ENCODE assay signal across 1 cellular context in the genomic region with DNA sequence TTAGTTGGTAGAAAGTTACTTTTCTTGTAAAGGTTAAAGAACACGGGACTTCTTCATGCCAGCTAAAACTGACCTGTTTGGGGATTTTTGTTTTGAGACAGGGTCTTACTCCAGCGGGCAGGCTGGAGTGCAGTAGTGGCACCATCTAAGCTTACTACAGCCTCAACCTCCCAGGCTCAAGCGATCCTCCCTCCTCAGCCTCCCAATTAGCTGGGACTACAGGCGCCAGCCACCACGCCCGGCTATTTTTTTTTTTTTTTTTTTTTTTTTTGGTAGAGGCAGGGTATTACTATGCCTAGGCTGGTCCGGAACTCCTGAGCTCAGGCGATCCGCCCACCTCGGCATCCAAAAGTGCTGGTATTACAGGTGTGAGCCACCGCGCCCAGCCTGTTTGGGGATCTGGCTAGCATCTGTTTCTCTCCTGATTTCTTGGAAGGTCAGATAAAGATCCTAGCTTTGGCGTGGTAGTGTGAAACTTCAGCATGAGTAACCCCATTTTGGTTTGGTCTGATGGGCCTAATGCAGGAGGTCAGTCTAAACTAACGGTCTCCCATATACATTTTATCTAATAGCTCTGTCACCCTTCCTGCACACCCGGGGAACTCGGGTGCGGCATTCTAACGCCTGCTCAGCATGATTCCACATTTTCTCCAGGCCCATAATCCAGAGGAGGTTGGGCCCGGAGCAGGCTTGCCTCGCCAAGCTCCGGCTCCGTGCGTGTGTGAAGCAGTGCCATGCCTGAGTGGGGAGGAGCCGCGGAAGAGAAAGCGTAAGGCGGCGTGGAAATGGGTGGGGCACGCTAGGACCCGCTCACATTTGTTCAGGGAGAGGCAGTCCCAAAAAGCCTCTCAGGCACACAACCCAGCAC.
TF ChIP-seq lines count a peak whose summit lies in the region.

No MANE protein-coding gene starts in this region.

TF ChIP-seq in A549, 52 proteins besides CTCF, POLR2A, EP300 and RAD21 (continued from another document):
- TF ChIP-seq HOXB5 (CRISPR knock-in tag; IDR thresholded peaks at IDR 0.05) (peak; percentile 68), MAFK (IDR thresholded peaks at IDR 0.05; ENCODE audit: partially characterized antibody) (peak; percentile 68), TFCP2L1 (CRISPR knock-in tag; IDR thresholded peaks at IDR 0.05) (peak; percentile 88), RARB (CRISPR knock-in tag; IDR thresholded peaks at IDR 0.05) (no peak), ZNF302 (CRISPR knock-in tag; IDR thresholded peaks at IDR 0.05) (peak; percentile 80; the same call in 1 of the 2 replicates), NFE2L2 (conservative IDR thresholded peaks at IDR 0.05; ENCODE audit: low read length) (0 out of 2 replicates have a peak, but pooled peaks have one; percentile 31)
- TF ChIP-seq, protein P1, sequence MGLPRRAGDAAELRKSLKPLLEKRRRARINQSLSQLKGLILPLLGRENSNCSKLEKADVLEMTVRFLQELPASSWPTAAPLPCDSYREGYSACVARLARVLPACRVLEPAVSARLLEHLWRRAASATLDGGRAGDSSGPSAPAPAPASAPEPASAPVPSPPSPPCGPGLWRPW (IDR thresholded peaks at IDR 0.05) = no peak
- TF ChIP-seq, protein P2, sequence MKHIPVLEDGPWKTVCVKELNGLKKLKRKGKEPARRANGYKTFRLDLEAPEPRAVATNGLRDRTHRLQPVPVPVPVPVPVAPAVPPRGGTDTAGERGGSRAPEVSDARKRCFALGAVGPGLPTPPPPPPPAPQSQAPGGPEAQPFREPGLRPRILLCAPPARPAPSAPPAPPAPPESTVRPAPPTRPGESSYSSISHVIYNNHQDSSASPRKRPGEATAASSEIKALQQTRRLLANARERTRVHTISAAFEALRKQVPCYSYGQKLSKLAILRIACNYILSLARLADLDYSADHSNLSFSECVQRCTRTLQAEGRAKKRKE (CRISPR knock-in tag; IDR thresholded peaks at IDR 0.05; ENCODE audit: low read depth) = peak; percentile 88
